8 cellular contexts compared by ENCODE assay signal in genomic region chr1:156704930-156705320, GRCh38. TPM values are rescaled to one million over a fixed set of nuclear protein-coding genes. Genes with fewer than 3 reads are reported as not detected.
DNase-seq lines count a peak whose midpoint lies in the region; ATAC-seq and TF ChIP-seq lines count a peak whose summit lies in the region.

No MANE protein-coding gene starts in this region.

- H3K4me3 ChIP-seq in WERI-Rb-1 (ENCODE audit: low read depth, low read length) (peak overlapping the region; percentile 74), esophagus (ENCODE audit: low read depth in 1 of 2, low read length in 2 of 2) (peak overlapping the region; percentile 52 to 61), uterus (peak overlapping the region; percentile 40 to 43)

- no peak for TF ChIP-seq POLR2A in uterus (IDR thresholded peaks at IDR 0.05)

- H3K27ac ChIP-seq in WERI-Rb-1 (peak overlapping the region; percentile 86), esophagus (ENCODE audit: low read depth in 2 of 2, low read length in 1 of 2) (peak overlapping the region; percentile 65 to 87), uterus (peak overlapping the region; percentile 92)

- H3K9me3 Mint-ChIP-seq in nephron: no peaks in the 10 kb centered on the region

- H3K9me3 ChIP-seq in WERI-Rb-1 (ENCODE audit: severe bottlenecking): no peaks in the 10 kb centered on the region
- no peaks in the 10 kb centered on the region for H3K9me3 ChIP-seq in esophagus (ENCODE audit: control insufficient read depth in 2 of 2, insufficient read depth in 1 of 2, low read depth in 1 of 2, low read length in 1 of 2)
- no peaks in the 10 kb centered on the region for H3K9me3 ChIP-seq in uterus

- no peak for TF ChIP-seq CTCF in WERI-Rb-1 (IDR thresholded peaks at IDR 0.05; ENCODE audit: low read depth, low read length)
- TF ChIP-seq CTCF in nephron (IDR thresholded peaks at IDR 0.05; ENCODE audit: unreplicated experiment in 3 of 3): no peak
- no peak for TF ChIP-seq CTCF in uterus (IDR thresholded peaks at IDR 0.05)

- no peak for ATAC-seq in HG03108 (IDR thresholded peaks at IDR 0.05; ENCODE audit: unreplicated experiment)

- H3K4me1 ChIP-seq in esophagus (ENCODE audit: control insufficient read depth in 2 of 2, insufficient read depth in 2 of 2, low read length in 1 of 2) (peaks cover 13 to 36% of the 10 kb centered on the region in 2 donors), uterus (peaks cover 0 to 18% of the 10 kb centered on the region in 2 donors)

- DNase-seq in NCI-H2227 (lab: John Stamatoyannopoulos, UW; ENCODE audit: unreplicated experiment) (peak; percentile 39), NCI-H2227 treated with DMSO at 0.1 percent for 48 hours (lab: John Stamatoyannopoulos, UW) (no peak), WERI-Rb-1 (peak; percentile 57), uterus (peak; percentile 72 to 83), NK-92 (lab: John Stamatoyannopoulos, UW; ENCODE audit: unreplicated experiment) (no peak)

- H3K27me3 Mint-ChIP-seq in nephron (ENCODE audit: low read depth): no peaks in the 10 kb centered on the region

- H3K27ac Mint-ChIP-seq in nephron: peak overlapping the region; percentile 97 to 98 (median 98)

- intact Hi-C loops in uterus (cut with DNase I; ENCODE audit: low total_unique reads): no loop called here

- peaks cover 18% of the 10 kb centered on the region for H3K36me3 Mint-ChIP-seq in nephron (ENCODE audit: low read depth)

- H3K36me3 ChIP-seq in WERI-Rb-1: peaks cover 35% of the 10 kb centered on the region
- peaks cover 0 to 10% of the 10 kb centered on the region in 2 donors for H3K36me3 ChIP-seq in esophagus (ENCODE audit: control insufficient read depth in 2 of 2, insufficient read depth in 2 of 2, low read length in 1 of 2)
- H3K36me3 ChIP-seq in uterus: no peaks in the 10 kb centered on the region

- H3K4me3 Mint-ChIP-seq in nephron: peak overlapping the region; percentile 84 to 89 (median 86)

- peaks cover 60% of the 10 kb centered on the region for H3K4me1 Mint-ChIP-seq in nephron

- WGBS in esophagus, 2 donors: 0 to 2% methylated on average over 24 to 29 of the region's 29 CpGs

- H3K27me3 ChIP-seq in WERI-Rb-1 (ENCODE audit: insufficient read depth, low read depth, severe bottlenecking) (no peaks in the 10 kb centered on the region), esophagus (ENCODE audit: control insufficient read depth in 1 of 2, insufficient read depth in 2 of 2, low read length in 2 of 2) (no peaks in the 10 kb centered on the region), uterus (no peaks in the 10 kb centered on the region)

RNA-seq across cellular contexts. Expression of gene CRABP2, which starts 0.5 kb away (rescaled TPM):
- 1,000 to 10,000 TPM; 1,310 to 1,799 TPM for polyA plus RNA-seq in esophagus
- total RNA-seq in uterus: 10 to 100 TPM in 3 of 4 donors, not detected in 1; 11.0 to 71.5 (median 14.3) TPM

RNA-seq across cellular contexts. Expression of gene METTL25B, which starts 23.3 kb away (rescaled TPM):
- 10 to 100 TPM; 18.5 to 38.3 TPM for polyA plus RNA-seq in esophagus
- total RNA-seq in uterus: 10 to 100 TPM in 3 of 4 donors, 1 to 10 TPM in 1; 3.5 to 69.7 (median 29.4) TPM

RNA-seq across cellular contexts. Expression of gene ISG20L2, which starts 23.6 kb away (rescaled TPM):
- polyA plus RNA-seq in esophagus: 10 to 100 TPM in 1 of 2 donors, 1 to 10 TPM in 1; 8.5 to 16.5 TPM
- 10 to 100 TPM in 2 of 4 donors, 1 to 10 TPM in 2; 3.6 to 24.8 (median 10.2) TPM for total RNA-seq in uterus

RNA-seq across cellular contexts. Expression of gene NES, which starts 27.7 kb away (rescaled TPM):
- 1 to 10 TPM; 2.4 to 3.0 TPM for polyA plus RNA-seq in esophagus
- total RNA-seq in uterus: 10 to 100 TPM in 3 of 4 donors, 1 to 10 TPM in 1; 9.7 to 70.9 (median 34.5) TPM

RNA-seq across cellular contexts. Expression of gene MRPL24, which starts 36.0 kb away (rescaled TPM):
- 10 to 100 TPM; 79.3 to 81.0 TPM for polyA plus RNA-seq in esophagus
- 10 to 100 TPM in 3 of 4 donors, 1 to 10 TPM in 1; 8.2 to 58.5 (median 23.8) TPM for total RNA-seq in uterus

Comparison
In these comparisons a context has a peak if more than half of its experiments do, and no peak if none do; other contexts are left out.
1. DNase-seq: peak in NCI-H2227 (single experiment), WERI-Rb-1 (single experiment) and uterus (2 of 2); none in NCI-H2227 treated with DMSO at 0.1 percent for 48 hours (single experiment) and NK-92 (single experiment).
2. Peak in every context shown above with its lines, with median percentiles within 50 percentile points of each other: H3K27ac ChIP-seq and H3K4me3 ChIP-seq.